ENCODE assay signal across 2 cellular contexts in the genomic region with DNA sequence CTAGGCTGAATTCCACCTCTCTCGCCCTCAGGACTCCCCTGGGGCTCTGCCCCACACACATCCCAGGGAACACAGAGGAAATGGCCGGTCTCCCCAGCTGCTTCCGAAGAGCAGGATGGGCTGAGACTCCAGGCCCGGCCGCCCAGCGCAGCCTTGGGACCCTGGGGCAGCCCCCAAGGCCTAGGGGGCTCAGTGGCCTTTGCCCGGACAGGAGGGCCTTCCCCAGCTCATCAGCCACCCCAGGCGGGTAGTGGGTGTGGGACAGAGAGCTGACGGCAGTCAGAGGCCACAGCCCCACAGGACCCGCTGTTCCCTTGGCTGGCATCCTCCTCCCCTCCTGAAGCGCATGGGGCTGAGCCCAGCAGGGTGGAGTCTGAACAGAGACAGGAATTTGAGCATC.
TF ChIP-seq lines count a peak whose summit lies in the region.

No MANE protein-coding gene starts in this region.

TF ChIP-seq in GM12891, 5 proteins besides CTCF, POLR2A, EP300 and RAD21:
- no peak for TF ChIP-seq TAF1 (IDR thresholded peaks at IDR 0.05; ENCODE audit: low read depth, low read length)
- no peak for TF ChIP-seq PAX5 (IDR thresholded peaks at IDR 0.05; ENCODE audit: insufficient read depth, low read length, severe bottlenecking)
- TF ChIP-seq SPI1 (IDR thresholded peaks at IDR 0.05; ENCODE audit: low read depth, low read length) = no peak
- TF ChIP-seq POLR2AphosphoS5 (IDR thresholded peaks at IDR 0.05; ENCODE audit: low read depth, low read length) = no peak
- no peak for TF ChIP-seq POU2F2 (IDR thresholded peaks at IDR 0.05; ENCODE audit: low read depth, low read length)
TF ChIP-seq in GM12891: peak in this region for 0.

TF ChIP-seq in GM12878, 131 proteins besides CTCF, POLR2A, EP300 and RAD21:
- TF ChIP-seq, protein P1, sequence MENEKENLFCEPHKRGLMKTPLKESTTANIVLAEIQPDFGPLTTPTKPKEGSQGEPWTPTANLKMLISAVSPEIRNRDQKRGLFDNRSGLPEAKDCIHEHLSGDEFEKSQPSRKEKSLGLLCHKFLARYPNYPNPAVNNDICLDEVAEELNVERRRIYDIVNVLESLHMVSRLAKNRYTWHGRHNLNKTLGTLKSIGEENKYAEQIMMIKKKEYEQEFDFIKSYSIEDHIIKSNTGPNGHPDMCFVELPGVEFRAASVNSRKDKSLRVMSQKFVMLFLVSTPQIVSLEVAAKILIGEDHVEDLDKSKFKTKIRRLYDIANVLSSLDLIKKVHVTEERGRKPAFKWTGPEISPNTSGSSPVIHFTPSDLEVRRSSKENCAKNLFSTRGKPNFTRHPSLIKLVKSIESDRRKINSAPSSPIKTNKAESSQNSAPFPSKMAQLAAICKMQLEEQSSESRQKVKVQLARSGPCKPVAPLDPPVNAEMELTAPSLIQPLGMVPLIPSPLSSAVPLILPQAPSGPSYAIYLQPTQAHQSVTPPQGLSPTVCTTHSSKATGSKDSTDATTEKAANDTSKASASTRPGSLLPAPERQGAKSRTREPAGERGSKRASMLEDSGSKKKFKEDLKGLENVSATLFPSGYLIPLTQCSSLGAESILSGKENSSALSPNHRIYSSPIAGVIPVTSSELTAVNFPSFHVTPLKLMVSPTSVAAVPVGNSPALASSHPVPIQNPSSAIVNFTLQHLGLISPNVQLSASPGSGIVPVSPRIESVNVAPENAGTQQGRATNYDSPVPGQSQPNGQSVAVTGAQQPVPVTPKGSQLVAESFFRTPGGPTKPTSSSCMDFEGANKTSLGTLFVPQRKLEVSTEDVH (IDR thresholded peaks at IDR 0.05; ENCODE audit: low read depth, partially characterized antibody) = no peak
- TF ChIP-seq DPF2 (IDR thresholded peaks at IDR 0.05) (no peak), MTA2 (IDR thresholded peaks at IDR 0.05; ENCODE audit: low read depth) (no peak), JUNB (IDR thresholded peaks at IDR 0.05) (no peak), IRF4 (IDR thresholded peaks at IDR 0.05; ENCODE audit: low read depth, low read length) (no peak), NFYA (IDR thresholded peaks at IDR 0.05; ENCODE audit: borderline replicate concordance, low read depth, low read length) (no peak)
